22 cellular contexts compared by ENCODE assay signal in the genomic region with DNA sequence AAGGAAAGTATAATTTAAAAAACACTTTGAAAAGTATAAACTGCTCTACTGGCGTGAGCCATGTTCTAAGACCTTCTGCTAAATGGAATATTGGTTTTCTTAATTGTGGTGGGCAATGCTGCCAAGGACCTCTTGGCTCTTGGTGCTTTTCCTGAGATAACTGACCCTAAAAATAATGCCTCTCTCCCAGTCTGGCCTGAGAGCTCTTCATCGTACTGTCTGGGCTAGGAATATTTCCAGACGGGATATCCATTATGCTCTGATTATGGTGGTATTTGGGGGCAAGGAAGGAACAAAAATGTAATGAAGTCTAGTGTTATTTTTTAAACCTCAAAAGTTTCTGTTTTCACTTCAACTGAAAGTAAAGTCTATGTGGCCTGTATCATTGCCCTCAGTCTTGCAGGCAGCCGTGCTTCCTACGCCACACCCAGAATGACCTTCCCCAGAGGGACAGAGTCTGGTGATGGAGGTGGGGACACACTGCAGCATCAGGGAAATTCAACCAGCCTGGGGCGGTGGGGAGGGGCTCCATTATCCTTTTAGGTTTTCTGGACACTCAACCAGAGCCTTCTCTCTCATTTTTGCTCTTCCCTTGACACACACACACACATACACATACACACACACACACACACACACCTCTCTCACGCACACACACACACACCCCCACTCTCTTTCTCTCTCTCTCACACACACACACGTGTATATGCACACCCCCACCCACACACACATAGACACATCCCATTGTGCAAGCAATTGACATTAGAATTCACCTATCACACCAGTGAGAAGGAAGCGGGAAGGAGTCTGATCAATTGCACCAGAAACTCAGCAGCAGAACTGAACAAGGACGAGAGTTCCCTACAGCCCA.
DNase-seq lines count a peak whose midpoint lies in the region; ATAC-seq, FAIRE-seq and TF ChIP-seq lines count a peak whose summit lies in the region.
"Had no signal": no experiment of that assay in that cellular context is flagged by ENCODE, and none has a peak within 500 bp of the region (broad histone marks: within the 10 kb centered on the region; RNA-seq: fewer than 3 reads in every experiment).

No MANE protein-coding gene starts in this region.

- CTCF ChIA-PET in K562 (lab: Yijun Ruan, JAX; ENCODE audit: low intra/inter-chr PET ratio), result interaction anchor here (0.7 kb wide), 1 partner anchor 18 kb away, joined by 3 read pairs; no protein-coding TSS in a partner anchor

- FAIRE-seq in K562 (lab: Jason Lieb, UNC), result no peak
- FAIRE-seq: A549, HepG2 had no signal

- ATAC-seq in GM23338 (no peak), K562 (no peak), HG03045 (IDR thresholded peaks at IDR 0.05; ENCODE audit: unreplicated experiment) (no peak), GM19324 (IDR thresholded peaks at IDR 0.05; ENCODE audit: low FRiP score, unreplicated experiment) (no peak)
- ATAC-seq: A549, HepG2 had no signal

- peaks cover 10% of the 10 kb centered on the region; the same call in 2 of the 3 replicates for H3K4me1 Mint-ChIP-seq in GM23338
- peaks cover 48% of the 10 kb centered on the region for H3K4me1 Mint-ChIP-seq in nephron
- H3K4me1 Mint-ChIP-seq: CD4-positive, alpha-beta memory T cell had no signal

- H3K4me3 ChIP-seq in GM12865 (ENCODE audit: low read depth, low read length), result no peak overlapping the region
- no peak overlapping the region for H3K4me3 ChIP-seq in GM23338
- H3K4me3 ChIP-seq in K562, result no peak overlapping the region
- no peak overlapping the region for H3K4me3 ChIP-seq in thyroid gland (replicated peaks in 1 of 3)
- H3K4me3 ChIP-seq: A549, BLaER1, PC-9, SJCRH30 had no signal

- intact Hi-C loops in K562 (cut with micrococcal nuclease), result no loop called here
- intact Hi-C loops in thyroid gland (cut with DNase I), result no loop called here

- H3K9me1 ChIP-seq in K562 (ENCODE audit: control insufficient read depth, insufficient read depth, low read length), result no peaks in the 10 kb centered on the region

- H2AFZ ChIP-seq in GM23338 (peak overlapping the region; percentile 69; the same call in 1 of the 2 replicates), K562 (ENCODE audit: low read depth, low read length) (no peak overlapping the region)
- H2AFZ ChIP-seq: PC-9 had no signal

- H3K4me3 Mint-ChIP-seq in GM23338 (no peak overlapping the region), nephron (no peak overlapping the region)
- H3K4me3 Mint-ChIP-seq: CD4-positive, alpha-beta memory T cell had no signal

- no peak for TF ChIP-seq POLR2A in K562 (conservative IDR thresholded peaks at IDR 0.05)
- TF ChIP-seq POLR2A in thyroid gland (IDR thresholded peaks at IDR 0.05), result no peak

- H4K20me1 ChIP-seq in GM23338 (replicated peaks; ENCODE audit: insufficient read depth) (no peaks in the 10 kb centered on the region), K562 (replicated peaks; ENCODE audit: control insufficient read depth, insufficient read depth, low read length) (no peaks in the 10 kb centered on the region)
- H4K20me1 ChIP-seq: BLaER1 had no signal

- in situ Hi-C loops in K562 (cut with MboI), result no loop called here

- H3K27ac ChIP-seq in GM23338 (ENCODE audit: low read depth) (no peak overlapping the region), K562 (ENCODE audit: extremely low read depth, low read depth, low read length) (no peak overlapping the region), thyroid gland (no peak overlapping the region)
- H3K27ac ChIP-seq: A549, BLaER1, PC-9, RWPE1, SJCRH30 had no signal

- no peaks in the 10 kb centered on the region for H3F3A ChIP-seq in GM23338 (replicated peaks; ENCODE audit: low read depth)

- H3K27me3 ChIP-seq in GM23338 (ENCODE audit: insufficient read depth) (no peaks in the 10 kb centered on the region), K562 (ENCODE audit: control insufficient read depth in 2 of 2, insufficient read depth in 2 of 2, low read length in 2 of 2) (peaks cover 10 to 20% of the 10 kb centered on the region in 2 experiments; a peak in 4 of 5 replicates), thyroid gland (no peaks in the 10 kb centered on the region)
- H3K27me3 ChIP-seq: BLaER1, SJCRH30 had no signal

- peak; percentile 33 for DNase-seq in GM12865 (ENCODE audit: low read depth)
- DNase-seq in GM23338 (ENCODE audit: low spot score), result no peak
- no peak for DNase-seq in K562 (ENCODE audit: extremely low read depth in 1 of 4, low spot score in 3 of 4)
- DNase-seq in thyroid gland, result no peak
- no peak for DNase-seq in COR-L47 (lab: John Stamatoyannopoulos, UW)
- DNase-seq: Calu3; CD4-positive, alpha-beta memory T cell; GF-D8; HCEC 1CT; KG1; NCI-H187 treated with DMSO at 0.1 percent for 48 hours; NCI-H345; NCI-H524 treated with DMSO at 0.1 percent for 48 hours; PC-9; SJCRH30 had no signal

- H3K4me2 ChIP-seq in GM23338 (no peak overlapping the region), K562 (ENCODE audit: insufficient read depth, low read length) (no peak overlapping the region)
- H3K4me2 ChIP-seq: A549, BLaER1, PC-9 had no signal

- H3K4me1 ChIP-seq in GM23338 (ENCODE audit: insufficient read depth), result no peaks in the 10 kb centered on the region
- no peaks in the 10 kb centered on the region for H3K4me1 ChIP-seq in K562 (replicated peaks in 1 of 2; ENCODE audit: control insufficient read depth in 2 of 2, insufficient read depth in 2 of 2, low read length in 2 of 2)
- no peaks in the 10 kb centered on the region for H3K4me1 ChIP-seq in thyroid gland
- H3K4me1 ChIP-seq: A549, BLaER1, SJCRH30 had no signal

- H3K9me3 Mint-ChIP-seq in GM23338 (no peaks in the 10 kb centered on the region), nephron (no peaks in the 10 kb centered on the region)
- H3K9me3 Mint-ChIP-seq: CD4-positive, alpha-beta memory T cell had no signal

- no peaks in the 10 kb centered on the region for H3K9me3 ChIP-seq in K562 (replicated peaks; ENCODE audit: control insufficient read depth, insufficient read depth, low read depth, low read length)
- H3K9me3 ChIP-seq in thyroid gland, result no peaks in the 10 kb centered on the region
- H3K9me3 ChIP-seq: A549, BLaER1, SJCRH30 had no signal

- POLR2A ChIA-PET in K562 (lab: Yijun Ruan, JAX), result no interaction called here

- H3K9ac ChIP-seq in K562 (ENCODE audit: insufficient read depth in 1 of 2, low read depth in 2 of 2, low read length in 2 of 2), result no peak overlapping the region
- H3K9ac ChIP-seq: BLaER1 had no signal

- no peak for TF ChIP-seq EP300 in K562 (IDR thresholded peaks at IDR 0.05; ENCODE audit: low read length)

- BruUV-seq in K562 (replicated peaks; lab: Mats Ljungman, UMichigan), result no TSS peak

- TF ChIP-seq RAD21 in K562 (CRISPR knock-in tag; conservative IDR thresholded peaks at IDR 0.05 in 1 of 2, IDR thresholded peaks at IDR 0.05 in 1 of 2), result no peak

- no peaks in the 10 kb centered on the region for H3K36me3 Mint-ChIP-seq in GM23338 (ENCODE audit: low read depth)
- H3K36me3 Mint-ChIP-seq in nephron (ENCODE audit: low read depth), result no peaks in the 10 kb centered on the region
- H3K36me3 Mint-ChIP-seq: CD4-positive, alpha-beta memory T cell had no signal

- no peaks in the 10 kb centered on the region for H3K9me2 ChIP-seq in GM23338 (ENCODE audit: insufficient read depth)

- H3K27ac Mint-ChIP-seq in GM23338, result 0 out of 2 replicates have a peak overlapping the region, but pooled peaks have one; percentile 4
- peak overlapping the region in 2 of 3 experiments; percentile 43 to 66 for H3K27ac Mint-ChIP-seq in nephron
- H3K27ac Mint-ChIP-seq: CD4-positive, alpha-beta memory T cell had no signal

- H3K27me3 Mint-ChIP-seq in GM23338 (ENCODE audit: insufficient read depth, low read depth, poor library complexity) (peaks cover 4% of the 10 kb centered on the region), nephron (ENCODE audit: low read depth) (peaks cover 6% of the 10 kb centered on the region)

- H3K36me3 ChIP-seq in GM23338 (ENCODE audit: insufficient read depth), result no peaks in the 10 kb centered on the region
- no peaks in the 10 kb centered on the region for H3K36me3 ChIP-seq in K562 (ENCODE audit: control insufficient read depth, insufficient read depth, low read length)
- no peaks in the 10 kb centered on the region for H3K36me3 ChIP-seq in thyroid gland
- H3K36me3 ChIP-seq: SJCRH30 had no signal

- TF ChIP-seq CTCF in GM12865 (IDR thresholded peaks at IDR 0.05; ENCODE audit: insufficient read depth, low read depth, low read length, missing control alignments) (no peak), GM23338 (conservative IDR thresholded peaks at IDR 0.05; ENCODE audit: low read depth in 2 of 2) (no peak), K562 (IDR thresholded peaks at IDR 0.05 in 2 of 3, conservative IDR thresholded peaks at IDR 0.05 in 1 of 3; ENCODE audit: insufficient read depth in 2 of 3, low read depth in 1 of 3, low read length in 3 of 3) (no peak), nephron (IDR thresholded peaks at IDR 0.05; ENCODE audit: unreplicated experiment in 3 of 3) (no peak), thyroid gland (IDR thresholded peaks at IDR 0.05) (no peak)

- H3K79me2 ChIP-seq in GM23338 (replicated peaks; ENCODE audit: insufficient read depth) (no peaks in the 10 kb centered on the region), K562 (ENCODE audit: control insufficient read depth, insufficient read depth, low read length) (no peaks in the 10 kb centered on the region)

- under 1% methylated on average over 9 of the region's 10 CpGs for WGBS in K562 (ENCODE audit: insufficient coverage, low coverage, missing lambda C conversion rate)
- 78 to 83% methylated on average over 10 of the region's 10 CpGs for WGBS in thyroid gland, 2 donors

TF ChIP-seq in GM23338, 12 proteins besides CTCF, POLR2A, EP300 and RAD21 (continues in another document):
- no peak for TF ChIP-seq NANOG (IDR thresholded peaks at IDR 0.05; ENCODE audit: borderline replicate concordance)
- no peak for TF ChIP-seq JUNB (IDR thresholded peaks at IDR 0.05; ENCODE audit: unreplicated experiment)
- TF ChIP-seq ZNF331 (CRISPR knock-in tag; IDR thresholded peaks at IDR 0.05; ENCODE audit: low read depth), result no peak
- no peak for TF ChIP-seq POLR2AphosphoS5 (IDR thresholded peaks at IDR 0.05; ENCODE audit: low read depth)
- no peak for TF ChIP-seq EZH2 (IDR thresholded peaks at IDR 0.05; ENCODE audit: low read depth, unreplicated experiment)

TF ChIP-seq in K562, 482 proteins besides CTCF, POLR2A, EP300 and RAD21 (continues in another document):
- TF ChIP-seq TSC22D4 (tag; IDR thresholded peaks at IDR 0.05), result peak; percentile 28; the same call in 1 of the 2 replicates
- TF ChIP-seq, protein P1, sequence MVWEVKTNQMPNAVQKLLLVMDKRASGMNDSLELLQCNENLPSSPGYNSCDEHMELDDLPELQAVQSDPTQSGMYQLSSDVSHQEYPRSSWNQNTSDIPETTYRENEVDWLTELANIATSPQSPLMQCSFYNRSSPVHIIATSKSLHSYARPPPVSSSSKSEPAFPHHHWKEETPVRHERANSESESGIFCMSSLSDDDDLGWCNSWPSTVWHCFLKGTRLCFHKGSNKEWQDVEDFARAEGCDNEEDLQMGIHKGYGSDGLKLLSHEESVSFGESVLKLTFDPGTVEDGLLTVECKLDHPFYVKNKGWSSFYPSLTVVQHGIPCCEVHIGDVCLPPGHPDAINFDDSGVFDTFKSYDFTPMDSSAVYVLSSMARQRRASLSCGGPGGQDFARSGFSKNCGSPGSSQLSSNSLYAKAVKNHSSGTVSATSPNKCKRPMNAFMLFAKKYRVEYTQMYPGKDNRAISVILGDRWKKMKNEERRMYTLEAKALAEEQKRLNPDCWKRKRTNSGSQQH (CRISPR knock-in tag; IDR thresholded peaks at IDR 0.05), result 0 out of 2 replicates have a peak, but pooled peaks have one; percentile 55
